ENCODE assay signal across 17 cellular contexts in genomic region chr9:32072568-32072967, GRCh38.
DNase-seq lines count a peak whose midpoint lies in the region; ATAC-seq and TF ChIP-seq lines count a peak whose summit lies in the region.
"Had no signal": no experiment of that assay in that cellular context is flagged by ENCODE, and none has a peak within 500 bp of the region (broad histone marks: within the 10 kb centered on the region; RNA-seq: fewer than 3 reads in every experiment).

No MANE protein-coding gene starts in this region.

- H3K18ac ChIP-seq in trophoblast cell (ENCODE audit: low read length): no peak overlapping the region

- H2AK5ac ChIP-seq in trophoblast cell (ENCODE audit: low read length): no peak overlapping the region

- no peak overlapping the region for H3K23ac ChIP-seq in trophoblast cell (ENCODE audit: low read length)

- H3K27ac ChIP-seq in trophoblast cell (ENCODE audit: low read depth, low read length): no peak overlapping the region
- H3K27ac ChIP-seq: 22Rv1; A549; BLaER1 treated with 17β-estradiol and CSF1 and Interleukin-3, amounts not matched to agents 10 nM and 100 nM; C4-2B had no signal

- no peak overlapping the region for H4K91ac ChIP-seq in trophoblast cell (ENCODE audit: low read depth, low read length)

- no peaks in the 10 kb centered on the region for H3K9me3 ChIP-seq in trophoblast cell (ENCODE audit: insufficient read depth, low read depth, low read length)
- H3K9me3 ChIP-seq: A549, Caco-2 had no signal

- H3K4me2 ChIP-seq in trophoblast cell (ENCODE audit: low read length): no peak overlapping the region
- H3K4me2 ChIP-seq: A549; BLaER1 treated with 17β-estradiol and CSF1 and Interleukin-3, amounts not matched to agents 10 nM and 100 nM had no signal

- WGBS in trophoblast cell (ENCODE audit: extremely low coverage, insufficient coverage, insufficient read length): no CpG with 5 or more reads among the region's 2 CpGs

- H3K4ac ChIP-seq in trophoblast cell (ENCODE audit: low read depth, low read length): no peak overlapping the region

- H3K4me3 ChIP-seq in trophoblast cell (ENCODE audit: low read depth, low read length): no peak overlapping the region
- H3K4me3 ChIP-seq: A549; BLaER1 treated with 17β-estradiol and CSF1 and Interleukin-3, amounts not matched to agents 10 nM and 100 nM had no signal

- no peak overlapping the region for H3K9ac ChIP-seq in trophoblast cell (ENCODE audit: low read length)
- H3K9ac ChIP-seq: BLaER1 treated with 17β-estradiol and CSF1 and Interleukin-3, amounts not matched to agents 10 nM and 100 nM had no signal

- H3K27me3 ChIP-seq in trophoblast cell (ENCODE audit: insufficient read depth, low read length): no peaks in the 10 kb centered on the region
- H3K27me3 ChIP-seq: BLaER1 treated with 17β-estradiol and CSF1 and Interleukin-3, amounts not matched to agents 10 nM and 100 nM had no signal

- H4K8ac ChIP-seq in trophoblast cell (ENCODE audit: low read depth, low read length): no peak overlapping the region

- H3K4me1 ChIP-seq in trophoblast cell (ENCODE audit: control insufficient read depth in 1 of 2, insufficient read depth in 2 of 2, low read length in 2 of 2): no peaks in the 10 kb centered on the region
- H3K4me1 ChIP-seq: A549; BLaER1 treated with 17β-estradiol and CSF1 and Interleukin-3, amounts not matched to agents 10 nM and 100 nM; Caco-2 had no signal

- no peaks in the 10 kb centered on the region for H3K36me3 ChIP-seq in trophoblast cell (ENCODE audit: control insufficient read depth in 1 of 2, insufficient read depth in 2 of 2, low read length in 2 of 2)
- H3K36me3 ChIP-seq: BLaER1 treated with 17β-estradiol and CSF1 and Interleukin-3, amounts not matched to agents 10 nM and 100 nM had no signal

- no peak overlapping the region for H4K12ac ChIP-seq in trophoblast cell (ENCODE audit: low read depth, low read length)

- no peaks in the 10 kb centered on the region for H3K79me2 ChIP-seq in trophoblast cell (ENCODE audit: control insufficient read depth, insufficient read depth, low read length, poor library complexity)

- peak; percentile 6 for DNase-seq in NCI-H82 (lab: John Stamatoyannopoulos, UW)
- DNase-seq in NCI-H82 treated with DMSO at 0.1 percent for 48 hours (lab: John Stamatoyannopoulos, UW; ENCODE audit: unreplicated experiment): no peak
- DNase-seq in trophoblast cell: peak; percentile 2 to 52
- DNase-seq in dermis blood vessel endothelial cell: no peak
- DNase-seq: AML-193; Caco-2; Calu3; CD4-positive, alpha-beta T cell; CD8-positive, alpha-beta T cell; DMS79 treated with DMSO at 0.1 percent for 48 hours; GF-D8 had no signal

- no peak overlapping the region for H2AFZ ChIP-seq in trophoblast cell (ENCODE audit: insufficient read depth, low read length, poor library complexity)

- H3K79me1 ChIP-seq in trophoblast cell (ENCODE audit: low read length): no peaks in the 10 kb centered on the region

- H2BK5ac ChIP-seq in trophoblast cell (ENCODE audit: low read depth, low read length, poor library complexity): no peak overlapping the region

- H3K14ac ChIP-seq in trophoblast cell (ENCODE audit: low read length): no peak overlapping the region

- no peak overlapping the region for H2BK120ac ChIP-seq in trophoblast cell (ENCODE audit: insufficient read depth, low read length, poor library complexity)

- ATAC-seq in SK-N-SH treated with all-trans-retinoic acid at 6 μM for 48 hours (no peak), HG02623 (IDR thresholded peaks at IDR 0.05; ENCODE audit: unreplicated experiment) (no peak)
- ATAC-seq: A549; CD8-positive, alpha-beta T cell had no signal

- H2BK12ac ChIP-seq in trophoblast cell (ENCODE audit: low read length): no peak overlapping the region

TF ChIP-seq in SK-N-SH treated with all-trans-retinoic acid at 6 μM for 48 hours, 23 proteins besides CTCF, POLR2A, EP300 and RAD21:
- TF ChIP-seq ZNF8 (CRISPR knock-in tag; IDR thresholded peaks at IDR 0.05) (no peak), ZFP3 (CRISPR knock-in tag; IDR thresholded peaks at IDR 0.05) (no peak), TCF4 (CRISPR knock-in tag; IDR thresholded peaks at IDR 0.05; ENCODE audit: borderline replicate concordance) (0 out of 2 replicates have a peak, but pooled peaks have one; percentile 47), CREB5 (CRISPR knock-in tag; IDR thresholded peaks at IDR 0.05; ENCODE audit: low read depth) (no peak), ZFP30 (CRISPR knock-in tag; IDR thresholded peaks at IDR 0.05) (no peak)

Comparison
In these comparisons a context has a peak if more than half of its experiments do, and no peak if none do; other contexts are left out.
1. DNase-seq: peak in NCI-H82 (single experiment) and trophoblast cell (2 of 2); none in NCI-H82 treated with DMSO at 0.1 percent for 48 hours (single experiment) and dermis blood vessel endothelial cell (single experiment).